ENCODE assay signal across 18 cellular contexts in genomic region chr5:113909782-113910181, GRCh38.
"Had no signal": no experiment of that assay in that cellular context is flagged by ENCODE, and none has a peak within 500 bp of the region (broad histone marks: within the 10 kb centered on the region; RNA-seq: fewer than 3 reads in every experiment).

No MANE protein-coding gene starts in this region.

- H3K36me3 Mint-ChIP-seq: immature natural killer cell; memory B cell; natural killer cell treated with Interleukin-12 subunit alpha and Interleukin-12 subunit beta and Interleukin-15 and Interleukin-18, amount 100 ng/mL, for 72 hours had no signal

- H3K9me3 ChIP-seq: esophagus muscularis mucosa, gastrocnemius medialis, left ventricle myocardium inferior, lower lobe of right lung, pancreas had no signal

- H3K4me3 Mint-ChIP-seq: dendritic cell treated with granulocyte-macrophage colony-stimulating factor and Interleukin-4, amounts not matched to agents 40 ng/mL and 50 ng/mL, for 4 days; effector memory CD8-positive, alpha-beta T cell; immature natural killer cell; memory B cell; mesothelial cell of epicardium; natural killer cell treated with Interleukin-12 subunit alpha and Interleukin-12 subunit beta and Interleukin-15 and Interleukin-18, amount 100 ng/mL, for 72 hours had no signal

- H3K27ac Mint-ChIP-seq: dendritic cell treated with granulocyte-macrophage colony-stimulating factor and Interleukin-4, amounts not matched to agents 40 ng/mL and 50 ng/mL, for 4 days; effector memory CD8-positive, alpha-beta T cell; immature natural killer cell; memory B cell; mesothelial cell of epicardium; natural killer cell treated with Interleukin-12 subunit alpha and Interleukin-12 subunit beta and Interleukin-15 and Interleukin-18, amount 100 ng/mL, for 72 hours had no signal

- H3K4me3 ChIP-seq: esophagus muscularis mucosa, gastrocnemius medialis, left ventricle myocardium inferior, lower lobe of right lung, pancreas had no signal

- H3K4me1 Mint-ChIP-seq: immature natural killer cell, memory B cell had no signal

- H3K36me3 ChIP-seq: esophagus muscularis mucosa, gastrocnemius medialis, left ventricle myocardium inferior, lower lobe of right lung, pancreas had no signal

- DNase-seq: effector memory CD8-positive, alpha-beta T cell; gastrocnemius medialis; immature natural killer cell; left ventricle myocardium inferior; lower lobe of right lung; occipital lobe; pancreas; right cardiac atrium; small intestine; stimulated activated CD4-positive, alpha-beta T cell treated with anti-CD3 and anti-CD28 coated beads, Interleukin-12 subunit alpha, Interleukin-12 subunit beta, amount 100 ng/mL, for 4 hours; stimulated activated naive CD4-positive, alpha-beta T cell treated with Interleukin-2 at 50 U/mL for 16 hours; trophoblast cell had no signal

- ATAC-seq: effector memory CD8-positive, alpha-beta T cell; gastrocnemius medialis; lower lobe of right lung; natural killer cell treated with Interleukin-12 subunit alpha and Interleukin-12 subunit beta and Interleukin-15 and Interleukin-18, amount 100 ng/mL, for 72 hours; pancreas; right cardiac atrium had no signal

- H3K27me3 ChIP-seq: esophagus muscularis mucosa, gastrocnemius medialis, pancreas had no signal

- H3K27ac ChIP-seq: epithelial cell of prostate, esophagus muscularis mucosa, gastrocnemius medialis, left ventricle myocardium inferior, lower lobe of right lung, pancreas had no signal

- H3K27me3 Mint-ChIP-seq: dendritic cell treated with granulocyte-macrophage colony-stimulating factor and Interleukin-4, amounts not matched to agents 40 ng/mL and 50 ng/mL, for 4 days; effector memory CD8-positive, alpha-beta T cell; memory B cell; natural killer cell treated with Interleukin-12 subunit alpha and Interleukin-12 subunit beta and Interleukin-15 and Interleukin-18, amount 100 ng/mL, for 72 hours had no signal

- H3K9me3 Mint-ChIP-seq: dendritic cell treated with granulocyte-macrophage colony-stimulating factor and Interleukin-4, amounts not matched to agents 40 ng/mL and 50 ng/mL, for 4 days; memory B cell had no signal

- H3K4me1 ChIP-seq: esophagus muscularis mucosa, gastrocnemius medialis, left ventricle myocardium inferior, lower lobe of right lung, pancreas had no signal
